ENCODE assay signal across 17 cellular contexts in the genomic region with DNA sequence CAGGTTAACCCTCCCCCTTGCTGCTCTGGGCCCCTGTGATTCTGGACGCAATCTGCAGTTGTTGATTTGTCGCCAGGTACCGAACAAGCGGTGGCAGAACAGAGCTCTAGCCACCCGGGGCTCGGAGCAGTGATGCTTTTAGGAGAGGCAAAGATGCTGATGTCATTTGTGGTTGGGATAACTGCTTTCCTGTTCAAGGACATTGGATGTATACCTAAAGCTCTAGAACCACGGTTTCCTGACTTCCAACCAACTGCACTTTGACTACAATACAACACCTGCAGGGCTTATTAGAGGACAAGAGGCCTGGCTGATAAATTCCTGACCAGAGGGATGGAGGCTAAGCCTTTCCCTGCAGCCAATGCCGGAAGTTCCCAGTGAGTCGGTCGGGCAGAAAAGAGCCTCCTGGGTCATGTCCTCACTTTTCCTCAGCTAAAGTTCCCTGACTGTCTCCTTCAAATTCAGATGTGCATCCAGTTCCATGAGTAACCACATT. TPM values are rescaled to one million over a fixed set of nuclear protein-coding genes. Genes with fewer than 3 reads are reported as not detected.
DNase-seq lines count a peak whose midpoint lies in the region; ATAC-seq and TF ChIP-seq lines count a peak whose summit lies in the region.
"Had no signal": no experiment of that assay in that cellular context is flagged by ENCODE, and none has a peak within 500 bp of the region (broad histone marks: within the 10 kb centered on the region; RNA-seq: fewer than 3 reads in every experiment).

No MANE protein-coding gene starts in this region.

- peaks cover 8 to 41% of the 10 kb centered on the region in 2 experiments; a peak in 3 of 4 replicates for H3K4me1 ChIP-seq in SK-N-SH (ENCODE audit: control insufficient read depth in 1 of 2, insufficient read depth in 2 of 2, low read depth in 1 of 2, low read length in 1 of 2)
- H3K4me1 ChIP-seq: parathyroid adenoma had no signal

- H3K4me3 ChIP-seq in SK-N-SH (ENCODE audit: low read depth in 2 of 2, low read length in 1 of 2) = no peak overlapping the region
- H3K4me3 ChIP-seq: SK-N-MC had no signal

- H3K9ac ChIP-seq in SK-N-SH = no peak overlapping the region
- H3K9ac ChIP-seq: parathyroid adenoma had no signal

- no peaks in the 10 kb centered on the region for H3K9me3 ChIP-seq in SK-N-SH

- H3K27me3 Mint-ChIP-seq in type B pancreatic cell = peaks cover 25% of the 10 kb centered on the region

- no peaks in the 10 kb centered on the region for H3K36me3 Mint-ChIP-seq in type B pancreatic cell
- H3K36me3 Mint-ChIP-seq: memory B cell had no signal

- H3K27me3 ChIP-seq in SK-N-SH (ENCODE audit: insufficient read depth) = no peaks in the 10 kb centered on the region

- H3K9me2 ChIP-seq in SK-N-SH = no peaks in the 10 kb centered on the region

- in situ Hi-C loops in GM13976 (cut with MboI; ENCODE audit: low sequenced_read_pairs, unreplicated experiment) = no loop called here

- no peaks in the 10 kb centered on the region for H3K9me3 Mint-ChIP-seq in type B pancreatic cell
- H3K9me3 Mint-ChIP-seq: activated B cell treated with CpG ODN at 0.5 μM for 24 hours; activated naive CD8-positive, alpha-beta T cell treated with anti-CD3 and anti-CD28 coated beads for 36 hours had no signal

- H3K36me3 ChIP-seq in SK-N-SH (replicated peaks in 1 of 2; ENCODE audit: control insufficient read depth in 1 of 2, insufficient read depth in 2 of 2, low read length in 1 of 2) = no peaks in the 10 kb centered on the region

- no peak overlapping the region for H3K4me3 Mint-ChIP-seq in type B pancreatic cell
- H3K4me3 Mint-ChIP-seq: activated B cell treated with CpG ODN at 0.5 μM for 24 hours; activated naive CD8-positive, alpha-beta T cell treated with anti-CD3 and anti-CD28 coated beads for 36 hours; memory B cell had no signal

- DNase-seq in SK-N-SH = peak; percentile 25
- DNase-seq in SW480 (ENCODE audit: low spot score) = peak; percentile 65
- peak; percentile 76 for DNase-seq in islet precursor cell
- DNase-seq in type B pancreatic cell (ENCODE audit: extremely low spot score, unreplicated experiment) = no peak
- DNase-seq in OCI-M2 (lab: John Stamatoyannopoulos, UW; ENCODE audit: unreplicated experiment) = no peak
- DNase-seq in GM20000 (ENCODE audit: low spot score) = no peak
- DNase-seq in GM13976 (ENCODE audit: low spot score) = no peak
- DNase-seq: activated B cell treated with CpG ODN at 0.5 μM for 24 hours; activated naive CD8-positive, alpha-beta T cell treated with anti-CD3 and anti-CD28 coated beads for 36 hours; DND-41; GOT3; NCI-H1417 treated with DMSO at 0.1 percent for 48 hours; NCI-H774 had no signal

- H2AFZ ChIP-seq in SK-N-SH (ENCODE audit: low read depth) = no peak overlapping the region

- POLR2A ChIA-PET in SK-N-SH (lab: Yijun Ruan, JAX) = interaction anchor here (1.2 kb wide), 1 partner anchor 282 kb away, joined by 3 read pairs; the partner anchor contains the start of genes BBIP1 and SHOC2

- CTCF ChIA-PET in SK-N-SH (lab: Yijun Ruan, JAX) = interaction anchor here (0.6 to 3.2 kb wide), 6 partner anchors 22 to 36 kb away, joined by 3 to 15 read pairs (median 3); no protein-coding TSS in a partner anchor

- whole genome bisulfite sequencing in SK-N-SH (ENCODE audit: low lambda C conversion rate) = 71% methylated on average over 10 of the region's 10 CpGs

- peak overlapping the region in 1 of 2 experiments; percentile 60; a peak in 2 of 4 replicates for H3K27ac ChIP-seq in SK-N-SH (ENCODE audit: low read depth in 2 of 2, low read length in 1 of 2)
- H3K27ac ChIP-seq: parathyroid adenoma, SK-N-MC had no signal

- no peak for TF ChIP-seq EP300 in SK-N-SH (IDR thresholded peaks at IDR 0.05; ENCODE audit: borderline replicate concordance in 1 of 2, low read depth in 1 of 2, low read length in 1 of 2)

- H4K20me1 ChIP-seq in SK-N-SH (ENCODE audit: insufficient read depth) = no peaks in the 10 kb centered on the region

- peaks cover 41% of the 10 kb centered on the region for H3K4me1 Mint-ChIP-seq in type B pancreatic cell (ENCODE audit: unreplicated experiment)

- H3K79me2 ChIP-seq in SK-N-SH (ENCODE audit: insufficient read depth) = no peaks in the 10 kb centered on the region; the same call in 1 of the 2 replicates
- H3K79me2 ChIP-seq: parathyroid adenoma had no signal

- H3F3A ChIP-seq in SK-N-SH (replicated peaks; ENCODE audit: insufficient read depth) = peaks cover 9% of the 10 kb centered on the region

- ATAC-seq in SK-N-SH treated with all-trans-retinoic acid at 6 μM for 48 hours = no peak; the same call in 2 of the 3 replicates

- no peak overlapping the region for H3K4me2 ChIP-seq in SK-N-SH

- TF ChIP-seq RAD21 in SK-N-SH (IDR thresholded peaks at IDR 0.05; ENCODE audit: low read length) = no peak

- TF ChIP-seq CTCF in SK-N-SH (IDR thresholded peaks at IDR 0.05) (no peak), type B pancreatic cell (conservative IDR thresholded peaks at IDR 0.05) (no peak), GM20000 (IDR thresholded peaks at IDR 0.05; ENCODE audit: extremely low read depth, missing control alignments) (no peak), GM13976 (IDR thresholded peaks at IDR 0.05; ENCODE audit: borderline replicate concordance, control extremely low read depth, extremely low read depth, insufficient read depth, missing control alignments) (no peak)

- H3K27ac Mint-ChIP-seq in type B pancreatic cell = peak overlapping the region; percentile 32
- H3K27ac Mint-ChIP-seq: activated B cell treated with CpG ODN at 0.5 μM for 24 hours; activated naive CD8-positive, alpha-beta T cell treated with anti-CD3 and anti-CD28 coated beads for 36 hours; memory B cell had no signal

TF ChIP-seq in SK-N-SH, 30 proteins besides CTCF, POLR2A, EP300 and RAD21 (continues in another document):
- TF ChIP-seq TCF12 (IDR thresholded peaks at IDR 0.05) = no peak
- TF ChIP-seq RCOR1 (IDR thresholded peaks at IDR 0.05; ENCODE audit: low read length) = no peak
- TF ChIP-seq MXI1 (IDR thresholded peaks at IDR 0.05; ENCODE audit: low read depth, low read length) = no peak
- TF ChIP-seq, protein P1, sequence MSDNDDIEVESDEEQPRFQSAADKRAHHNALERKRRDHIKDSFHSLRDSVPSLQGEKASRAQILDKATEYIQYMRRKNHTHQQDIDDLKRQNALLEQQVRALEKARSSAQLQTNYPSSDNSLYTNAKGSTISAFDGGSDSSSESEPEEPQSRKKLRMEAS (IDR thresholded peaks at IDR 0.05; ENCODE audit: low read depth) = no peak
- TF ChIP-seq GABPA (IDR thresholded peaks at IDR 0.05; ENCODE audit: low read depth) = no peak
- no peak for TF ChIP-seq SIN3A (IDR thresholded peaks at IDR 0.05; ENCODE audit: borderline replicate concordance, low read depth, low read length)
- TF ChIP-seq, protein P2, sequence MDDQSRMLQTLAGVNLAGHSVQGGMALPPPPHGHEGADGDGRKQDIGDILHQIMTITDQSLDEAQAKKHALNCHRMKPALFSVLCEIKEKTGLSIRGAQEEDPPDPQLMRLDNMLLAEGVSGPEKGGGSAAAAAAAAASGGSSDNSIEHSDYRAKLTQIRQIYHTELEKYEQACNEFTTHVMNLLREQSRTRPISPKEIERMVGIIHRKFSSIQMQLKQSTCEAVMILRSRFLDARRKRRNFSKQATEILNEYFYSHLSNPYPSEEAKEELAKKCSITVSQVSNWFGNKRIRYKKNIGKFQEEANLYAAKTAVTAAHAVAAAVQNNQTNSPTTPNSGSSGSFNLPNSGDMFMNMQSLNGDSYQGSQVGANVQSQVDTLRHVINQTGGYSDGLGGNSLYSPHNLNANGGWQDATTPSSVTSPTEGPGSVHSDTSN (IDR thresholded peaks at IDR 0.05) = no peak
- TF ChIP-seq SMC3 (IDR thresholded peaks at IDR 0.05; ENCODE audit: low read depth, low read length) = no peak
- TF ChIP-seq FOXJ3 (CRISPR knock-in tag; IDR thresholded peaks at IDR 0.05) = no peak

TF ChIP-seq in SK-N-SH treated with all-trans-retinoic acid at 6 μM for 48 hours, 23 proteins besides CTCF, POLR2A, EP300 and RAD21:
- TF ChIP-seq ARNTL (CRISPR knock-in tag; IDR thresholded peaks at IDR 0.05; ENCODE audit: borderline replicate concordance, low read depth) = no peak
- TF ChIP-seq POU6F1 (CRISPR knock-in tag; IDR thresholded peaks at IDR 0.05; ENCODE audit: borderline replicate concordance, low read depth) = no peak
- TF ChIP-seq ZFP3 (CRISPR knock-in tag; IDR thresholded peaks at IDR 0.05) = no peak
TF ChIP-seq in SK-N-SH treated with all-trans-retinoic acid at 6 μM for 48 hours: peak in this region for 0.

RNA-seq across cellular contexts. Expression of gene RBM20, which starts 6.5 kb away (rescaled TPM):
- polyA plus RNA-seq in SK-N-SH (2012; rRNA removed) = 0.64 and 0.67 TPM in 2 replicates
- polyA plus RNA-seq in SK-N-SH (2012; cell fraction: cytosol; rRNA removed) = 0.71 and 0.88 TPM in 2 replicates
- 3.3 and 7.6 TPM in 2 replicates for polyA plus RNA-seq in SK-N-SH (2012; cell fraction: nucleus; rRNA removed)
- 2.8 and 5.2 TPM in 2 replicates for total RNA-seq in type B pancreatic cell (ENCODE audit: low replicate concordance)

Comparison
In these comparisons a context has a peak if more than half of its experiments do, and no peak if none do; other contexts are left out.
1. DNase-seq: peak in SK-N-SH (single experiment), SW480 (single experiment) and islet precursor cell (single experiment); none in type B pancreatic cell (single experiment), OCI-M2 (single experiment), GM20000 (single experiment) and GM13976 (single experiment).